1 cellular context compared by ENCODE assay signal in genomic region chr20:6836821-6837374, GRCh38.
TF ChIP-seq lines count a peak whose summit lies in the region.

No MANE protein-coding gene starts in this region.

TF ChIP-seq in WTC11, 78 proteins besides CTCF, POLR2A, EP300 and RAD21 (continued from another document):
- TF ChIP-seq GRHL2 (CRISPR knock-in tag; IDR thresholded peaks at IDR 0.05; ENCODE audit: insufficient replicate concordance, severe bottlenecking) (no peak), AR (CRISPR knock-in tag; IDR thresholded peaks at IDR 0.05) (no peak), FOXP1 (CRISPR knock-in tag; IDR thresholded peaks at IDR 0.05; ENCODE audit: borderline replicate concordance) (no peak), RELA (CRISPR knock-in tag; IDR thresholded peaks at IDR 0.05; ENCODE audit: borderline replicate concordance) (no peak)
TF ChIP-seq in WTC11: peak in this region for 0.
